Comparison of ENCODE assay signal across 14 cellular contexts in the genomic region with DNA sequence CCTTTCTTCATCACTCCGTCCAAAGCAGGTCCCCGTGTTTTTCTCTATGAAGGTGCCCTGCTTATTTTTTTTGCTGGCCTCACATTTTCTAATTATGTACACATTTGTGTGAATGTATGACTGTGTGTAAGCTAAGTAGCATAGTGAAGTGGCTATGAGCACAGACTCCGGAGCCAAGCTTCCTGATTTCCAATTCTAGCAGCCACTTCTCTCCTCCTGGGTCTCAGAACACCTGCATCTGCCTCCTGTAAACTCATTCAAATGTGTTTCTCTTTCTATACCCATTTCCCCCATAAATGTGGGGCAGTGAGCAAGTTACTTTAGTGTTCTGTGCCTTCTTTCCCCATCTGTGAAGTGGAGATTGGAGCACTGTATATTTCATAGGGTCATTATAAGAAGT. TPM values are rescaled to one million over a fixed set of nuclear protein-coding genes. Genes with fewer than 3 reads are reported as not detected.
DNase-seq lines count a peak whose midpoint lies in the region; ATAC-seq lines count a peak whose summit lies in the region.
"Had no signal": no experiment of that assay in that cellular context is flagged by ENCODE, and none has a peak within 500 bp of the region (broad histone marks: within the 10 kb centered on the region; RNA-seq: fewer than 3 reads in every experiment).

No MANE protein-coding gene starts in this region.

- peaks cover 26% of the 10 kb centered on the region for H3K4me1 ChIP-seq in thymus (ENCODE audit: control insufficient read depth, insufficient read depth, low read length)
- H3K4me1 ChIP-seq in neuronal stem cell (ENCODE audit: control insufficient read depth in 2 of 2, insufficient read depth in 1 of 2, low read depth in 1 of 2, low read length in 2 of 2): no peaks in the 10 kb centered on the region

- H3K23ac ChIP-seq in neuronal stem cell (ENCODE audit: low read depth, low read length, poor library complexity): no peak overlapping the region

- no peak overlapping the region for H3K4me2 ChIP-seq in neuronal stem cell (ENCODE audit: insufficient read depth, low read length, poor library complexity, severe bottlenecking)

- no peak overlapping the region for H2BK5ac ChIP-seq in neuronal stem cell (ENCODE audit: low read length)

- H2AK5ac ChIP-seq in neuronal stem cell (ENCODE audit: low read depth, low read length): no peak overlapping the region

- H3K27me3 ChIP-seq in thymus (ENCODE audit: control insufficient read depth, insufficient read depth) (no peaks in the 10 kb centered on the region), neuronal stem cell (ENCODE audit: control insufficient read depth in 3 of 3, insufficient read depth in 3 of 3, low read depth in 1 of 3, low read length in 3 of 3) (no peaks in the 10 kb centered on the region)

- H3K4me1 Mint-ChIP-seq in activated T-cell treated with anti-CD3 and anti-CD28 coated beads, Interleukin-2, amount 50 U/mL, for 24 hours (ENCODE audit: low read depth): peaks cover 75% of the 10 kb centered on the region
- peaks cover 78% of the 10 kb centered on the region for H3K4me1 Mint-ChIP-seq in central memory CD8-positive, alpha-beta T cell
- H3K4me1 Mint-ChIP-seq: brain had no signal

- no peaks in the 10 kb centered on the region for H3K79me1 ChIP-seq in neuronal stem cell (ENCODE audit: low read depth, low read length)

- H3K27me3 Mint-ChIP-seq in activated T-cell treated with anti-CD3 and anti-CD28 coated beads, Interleukin-2, amount 50 U/mL, for 24 hours: no peaks in the 10 kb centered on the region
- no peaks in the 10 kb centered on the region for H3K27me3 Mint-ChIP-seq in central memory CD8-positive, alpha-beta T cell
- H3K27me3 Mint-ChIP-seq: type B pancreatic cell had no signal

- no peak overlapping the region for H4K91ac ChIP-seq in neuronal stem cell (ENCODE audit: low read depth, low read length, poor library complexity)

- H3K27ac Mint-ChIP-seq in activated T-cell treated with anti-CD3 and anti-CD28 coated beads, Interleukin-2, amount 50 U/mL, for 24 hours: peak overlapping the region; percentile 97
- peak overlapping the region; percentile 87 for H3K27ac Mint-ChIP-seq in central memory CD8-positive, alpha-beta T cell (ENCODE audit: low read depth)
- H3K27ac Mint-ChIP-seq: brain, type B pancreatic cell had no signal

- H2BK12ac ChIP-seq in neuronal stem cell (ENCODE audit: low read length): no peak overlapping the region

- H2BK120ac ChIP-seq in neuronal stem cell (ENCODE audit: low read depth, low read length): no peak overlapping the region

- H2AFZ ChIP-seq in neuronal stem cell (ENCODE audit: low read length): no peak overlapping the region

- H3K27ac ChIP-seq in KOPT-K1 (ENCODE audit: low read depth, low read length, poor library complexity, severe bottlenecking) (peak overlapping the region; percentile 90), thymus (ENCODE audit: low read depth) (peak overlapping the region; percentile 87), neuronal stem cell (replicated peaks; ENCODE audit: low read length) (no peak overlapping the region)

- peaks cover 59% of the 10 kb centered on the region for H3K36me3 Mint-ChIP-seq in activated T-cell treated with anti-CD3 and anti-CD28 coated beads, Interleukin-2, amount 50 U/mL, for 24 hours (ENCODE audit: low read depth)
- peaks cover 28% of the 10 kb centered on the region for H3K36me3 Mint-ChIP-seq in central memory CD8-positive, alpha-beta T cell (ENCODE audit: insufficient read depth)
- H3K36me3 Mint-ChIP-seq: brain, type B pancreatic cell had no signal

- 25% methylated on average over 3 of the region's 3 CpGs for WGBS in thymus
- WGBS in neuronal stem cell (ENCODE audit: extremely low coverage in 2 of 2, insufficient read length in 2 of 2, insufficient replicate concordance in 1 of 2), 2 donors: no CpG with 5 or more reads among the region's 3 CpGs

- H3K18ac ChIP-seq in neuronal stem cell (ENCODE audit: low read length): no peak overlapping the region

- no peak for ATAC-seq in central memory CD8-positive, alpha-beta T cell (replicated peaks; ENCODE audit: extremely low read depth, poor library complexity, severe bottlenecking)

- no peak overlapping the region for H4K8ac ChIP-seq in neuronal stem cell (ENCODE audit: low read depth, low read length)

- peaks cover 15% of the 10 kb centered on the region for H3K9me3 Mint-ChIP-seq in activated T-cell treated with anti-CD3 and anti-CD28 coated beads, Interleukin-2, amount 50 U/mL, for 24 hours
- H3K9me3 Mint-ChIP-seq in central memory CD8-positive, alpha-beta T cell: no peaks in the 10 kb centered on the region
- H3K9me3 Mint-ChIP-seq: type B pancreatic cell had no signal

- no peak overlapping the region for H2BK15ac ChIP-seq in neuronal stem cell (ENCODE audit: low read length)

- H3K9me3 ChIP-seq in KOPT-K1 (ENCODE audit: insufficient read depth, low read length, poor library complexity, severe bottlenecking): peaks cover 20% of the 10 kb centered on the region
- no peaks in the 10 kb centered on the region for H3K9me3 ChIP-seq in thymus (ENCODE audit: control insufficient read depth)
- H3K9me3 ChIP-seq in neuronal stem cell (replicated peaks in 1 of 2; ENCODE audit: control insufficient read depth in 2 of 2, insufficient read depth in 1 of 2, low read depth in 1 of 2, low read length in 2 of 2): no peaks in the 10 kb centered on the region

- no peak overlapping the region for H3K14ac ChIP-seq in neuronal stem cell (ENCODE audit: low read length)

- peak overlapping the region; percentile 91 for H3K4me3 Mint-ChIP-seq in activated T-cell treated with anti-CD3 and anti-CD28 coated beads, Interleukin-2, amount 50 U/mL, for 24 hours
- H3K4me3 Mint-ChIP-seq in central memory CD8-positive, alpha-beta T cell: peak overlapping the region; percentile 88
- H3K4me3 Mint-ChIP-seq: brain, type B pancreatic cell had no signal

- H3K9ac ChIP-seq in neuronal stem cell (ENCODE audit: low read depth, low read length, poor library complexity): no peak overlapping the region

- no peak overlapping the region for H3K4ac ChIP-seq in neuronal stem cell (ENCODE audit: low read length)

- no peaks in the 10 kb centered on the region for H3K36me3 ChIP-seq in KOPT-K1 (ENCODE audit: insufficient read depth, low read length)
- H3K36me3 ChIP-seq in thymus (ENCODE audit: control insufficient read depth, insufficient read depth): no peaks in the 10 kb centered on the region
- H3K36me3 ChIP-seq in neuronal stem cell (replicated peaks in 1 of 2; ENCODE audit: control insufficient read depth in 2 of 2, insufficient read depth in 2 of 2, low read length in 2 of 2): no peaks in the 10 kb centered on the region

- no peak for DNase-seq in activated T-cell treated with anti-CD3 and anti-CD28 coated beads, Interleukin-2, amount 50 U/mL, for 24 hours
- DNase-seq in activated T-cell treated with anti-CD3 and anti-CD28 coated beads, Interleukin-2, amount 50 U/mL, for 1 hour: no peak
- DNase-seq in central memory CD8-positive, alpha-beta T cell (ENCODE audit: low spot score in 2 of 2): no peak
- no peak for DNase-seq in neuronal stem cell (ENCODE audit: low spot score)
- no peak for DNase-seq in GOT3 (lab: John Stamatoyannopoulos, UW)
- DNase-seq in HuH-7.5 (ENCODE audit: low spot score): no peak
- DNase-seq: NCI-H1694 treated with DMSO at 0.1 percent for 48 hours, posterior cingulate gyrus had no signal

- H3K4me3 ChIP-seq in thymus (ENCODE audit: low read length) (peak overlapping the region; percentile 37), neuronal stem cell (ENCODE audit: low read length in 2 of 2) (no peak overlapping the region)

RNA-seq across cellular contexts. Expression of a gene that starts 2.1 kb away (rescaled TPM):
- 12.6 TPM for polyA plus RNA-seq in thymus
- polyA plus RNA-seq in neuronal stem cell (2013, experiment 1 of 2): not detected
- not detected for polyA plus RNA-seq in neuronal stem cell (2013, experiment 2 of 2)
- polyA plus RNA-seq: AG04450, fibroblast of lung had no signal

RNA-seq across cellular contexts. Expression of a gene that starts 58.3 kb away (rescaled TPM):
- polyA plus RNA-seq in thymus: 5.9 TPM
- polyA plus RNA-seq in neuronal stem cell (2013, experiment 1 of 2): not detected
- polyA plus RNA-seq in neuronal stem cell (2013, experiment 2 of 2): not detected
- polyA plus RNA-seq: AG04450, fibroblast of lung had no signal
